ENCODE assay signal across 15 cellular contexts in the genomic region with DNA sequence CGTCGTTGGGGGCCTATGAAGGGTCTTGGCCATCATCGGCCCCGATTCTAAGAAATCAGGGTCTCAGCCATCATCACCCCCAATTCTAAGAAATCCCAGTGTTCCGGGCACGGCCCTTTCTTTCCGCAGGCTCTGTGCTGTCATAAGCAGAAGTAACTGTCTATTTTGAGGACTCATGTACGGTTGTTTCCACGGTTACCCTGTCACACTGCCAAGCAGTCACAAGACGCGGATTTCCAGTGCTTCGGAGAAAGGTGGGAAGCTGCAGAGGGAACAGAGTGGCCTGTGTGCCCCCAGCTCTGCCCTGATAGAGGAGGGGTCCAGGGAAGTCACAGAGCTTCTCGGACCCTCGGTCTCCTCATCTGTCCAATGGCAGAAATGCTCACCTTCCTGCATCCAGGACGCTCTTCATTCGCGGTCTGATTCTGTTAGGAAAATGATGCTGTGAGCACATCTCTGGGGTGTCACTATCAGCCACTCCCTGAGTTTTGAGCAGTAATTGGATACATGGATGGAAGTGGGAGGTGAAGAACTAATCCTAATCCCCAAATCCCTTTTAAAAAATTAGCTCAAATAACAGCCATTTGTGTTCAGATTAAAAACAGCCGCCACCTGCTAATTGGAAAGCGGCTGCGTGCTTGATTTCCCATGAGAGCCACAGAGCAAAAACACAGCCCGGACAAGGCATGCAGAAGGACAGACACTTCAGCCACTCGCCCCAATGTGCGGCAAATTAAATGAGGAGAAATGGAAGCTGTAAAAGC.
DNase-seq lines count a peak whose midpoint lies in the region; ATAC-seq, FAIRE-seq and TF ChIP-seq lines count a peak whose summit lies in the region.
"Had no signal": no experiment of that assay in that cellular context is flagged by ENCODE, and none has a peak within 500 bp of the region (broad histone marks: within the 10 kb centered on the region; RNA-seq: fewer than 3 reads in every experiment).

No MANE protein-coding gene starts in this region.

- no peaks in the 10 kb centered on the region for H4K20me1 ChIP-seq in hepatocyte (ENCODE audit: insufficient read depth, poor library complexity, severe bottlenecking)

- 53% methylated on average over 23 of the region's 23 CpGs for WGBS in right cardiac atrium
- WGBS in hepatocyte (ENCODE audit: low lambda C conversion rate, missing lambda C conversion rate) = 85% methylated on average over 23 of the region's 23 CpGs

- peak; percentile 78 for DNase-seq in Ammon's horn (ENCODE audit: low spot score)
- peak; percentile 3 for DNase-seq in NCI-H1436 treated with DMSO at 0.1 percent for 48 hours (lab: John Stamatoyannopoulos, UW)
- DNase-seq in WERI-Rb-1 = peak; percentile 77
- DNase-seq in right cardiac atrium = peak; percentile 58 to 87 (median 68)
- DNase-seq in hepatocyte (ENCODE audit: low spot score) = no peak
- DNase-seq in WTC11 (ENCODE audit: low spot score) = no peak
- no peak for DNase-seq in HTR-8/SVneo (ENCODE audit: insufficient read length, low spot score)
- DNase-seq: activated T-cell treated with anti-CD3 and anti-CD28 coated beads, Interleukin-2, amount 50 U/mL, for 4 hours; endodermal cell; immature natural killer cell; MG63 had no signal

- H3K36me3 ChIP-seq in WERI-Rb-1 (no peaks in the 10 kb centered on the region), hepatocyte (replicated peaks; ENCODE audit: insufficient read depth, low read depth) (no peaks in the 10 kb centered on the region)
- H3K36me3 ChIP-seq: MG63 had no signal

- CTCF ChIA-PET in WTC11 (lab: Charles Lee) = interaction anchor here (1.1 to 5.1 kb wide), 5 partner anchors 9 to 92 kb away, joined by 3 to 32 read pairs (median 7); no protein-coding TSS in a partner anchor

- H3K4me1 ChIP-seq in right cardiac atrium (ENCODE audit: control insufficient read depth, insufficient read depth, low read length) (no peaks in the 10 kb centered on the region), hepatocyte (ENCODE audit: insufficient read depth) (no peaks in the 10 kb centered on the region)
- H3K4me1 ChIP-seq: parathyroid adenoma had no signal

- no peaks in the 10 kb centered on the region for H3K9me2 ChIP-seq in hepatocyte (replicated peaks; ENCODE audit: insufficient read depth)

- ATAC-seq in right cardiac atrium (peak; percentile 32 to 59), GM18519 (IDR thresholded peaks at IDR 0.05; ENCODE audit: low FRiP score, unreplicated experiment) (no peak), WTC11 (no peak)
- ATAC-seq: activated T-cell treated with anti-CD3 and anti-CD28 coated beads, Interleukin-2, amount 50 U/mL, for 4 hours; GM12878 had no signal

- no peaks in the 10 kb centered on the region for H3K79me2 ChIP-seq in hepatocyte
- H3K79me2 ChIP-seq: parathyroid adenoma had no signal

- no peak overlapping the region for H3K4me3 Mint-ChIP-seq in WTC11
- H3K4me3 Mint-ChIP-seq: activated T-cell treated with anti-CD3 and anti-CD28 coated beads, Interleukin-2, amount 50 U/mL, for 4 hours; B cell; endodermal cell; immature natural killer cell had no signal

- intact Hi-C loops in right cardiac atrium (cut with DNase I) = no loop called here

- no peaks in the 10 kb centered on the region for H3K36me3 Mint-ChIP-seq in WTC11
- H3K36me3 Mint-ChIP-seq: immature natural killer cell had no signal

- H3K4me3 ChIP-seq in WERI-Rb-1 (ENCODE audit: low read depth, low read length) (no peak overlapping the region), right cardiac atrium (ENCODE audit: low read length) (no peak overlapping the region), hepatocyte (no peak overlapping the region)
- H3K4me3 ChIP-seq: GM12878, MG63 had no signal

- TF ChIP-seq CTCF in WERI-Rb-1 (IDR thresholded peaks at IDR 0.05; ENCODE audit: low read depth, low read length) = no peak
- TF ChIP-seq CTCF in hepatocyte (IDR thresholded peaks at IDR 0.05; ENCODE audit: poor library complexity) = no peak
- TF ChIP-seq CTCF in WTC11 (IDR thresholded peaks at IDR 0.05) = no peak

- no peak overlapping the region for H3K4me2 ChIP-seq in hepatocyte

- peaks cover 17% of the 10 kb centered on the region for H3K4me1 Mint-ChIP-seq in WTC11

- no peak overlapping the region for H3K27ac Mint-ChIP-seq in WTC11
- H3K27ac Mint-ChIP-seq: B cell, endodermal cell, immature natural killer cell had no signal

- H3K27ac ChIP-seq in WERI-Rb-1 (no peak overlapping the region; the same call in 1 of the 2 replicates), right cardiac atrium (ENCODE audit: low read length) (no peak overlapping the region), hepatocyte (no peak overlapping the region)
- H3K27ac ChIP-seq: parathyroid adenoma had no signal

- H3K27me3 Mint-ChIP-seq in WTC11 (ENCODE audit: low read depth) = no peaks in the 10 kb centered on the region; the same call in 1 of the 2 replicates

- no peaks in the 10 kb centered on the region for H3K27me3 ChIP-seq in WERI-Rb-1 (ENCODE audit: insufficient read depth, low read depth, severe bottlenecking)
- no peaks in the 10 kb centered on the region for H3K27me3 ChIP-seq in right cardiac atrium (ENCODE audit: control insufficient read depth, insufficient read depth)
- H3K27me3 ChIP-seq in hepatocyte = peaks cover 7% of the 10 kb centered on the region
- H3K27me3 ChIP-seq: MG63 had no signal

- H3K9me3 ChIP-seq in WERI-Rb-1 (ENCODE audit: severe bottlenecking) (peaks cover 5% of the 10 kb centered on the region), right cardiac atrium (ENCODE audit: control insufficient read depth, low read length) (no peaks in the 10 kb centered on the region), hepatocyte (ENCODE audit: low read depth) (no peaks in the 10 kb centered on the region)
- H3K9me3 ChIP-seq: MG63 had no signal

- POLR2A ChIA-PET in WTC11 (lab: Charles Lee) = no interaction called here

- FAIRE-seq in HTR-8/SVneo (lab: Jason Lieb, UNC) = no peak
- FAIRE-seq: GM12878 had no signal

- H3K9me3 Mint-ChIP-seq in WTC11 = no peaks in the 10 kb centered on the region
- H3K9me3 Mint-ChIP-seq: activated T-cell treated with anti-CD3 and anti-CD28 coated beads, Interleukin-2, amount 50 U/mL, for 4 hours; endodermal cell; immature natural killer cell had no signal

- H2AFZ ChIP-seq in hepatocyte = no peak overlapping the region
- H2AFZ ChIP-seq: parathyroid adenoma had no signal

TF ChIP-seq in WTC11, 78 proteins besides CTCF, POLR2A, EP300 and RAD21 (continues in another document):
- no peak for TF ChIP-seq MYBL2 (CRISPR knock-in tag; IDR thresholded peaks at IDR 0.05)
- TF ChIP-seq NFE2L1 (CRISPR knock-in tag; IDR thresholded peaks at IDR 0.05) = no peak
- TF ChIP-seq, protein P1, sequence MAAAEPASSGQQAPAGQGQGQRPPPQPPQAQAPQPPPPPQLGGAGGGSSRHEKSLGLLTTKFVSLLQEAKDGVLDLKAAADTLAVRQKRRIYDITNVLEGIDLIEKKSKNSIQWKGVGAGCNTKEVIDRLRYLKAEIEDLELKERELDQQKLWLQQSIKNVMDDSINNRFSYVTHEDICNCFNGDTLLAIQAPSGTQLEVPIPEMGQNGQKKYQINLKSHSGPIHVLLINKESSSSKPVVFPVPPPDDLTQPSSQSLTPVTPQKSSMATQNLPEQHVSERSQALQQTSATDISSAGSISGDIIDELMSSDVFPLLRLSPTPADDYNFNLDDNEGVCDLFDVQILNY (CRISPR knock-in tag; IDR thresholded peaks at IDR 0.05) = no peak
- TF ChIP-seq, protein P2, sequence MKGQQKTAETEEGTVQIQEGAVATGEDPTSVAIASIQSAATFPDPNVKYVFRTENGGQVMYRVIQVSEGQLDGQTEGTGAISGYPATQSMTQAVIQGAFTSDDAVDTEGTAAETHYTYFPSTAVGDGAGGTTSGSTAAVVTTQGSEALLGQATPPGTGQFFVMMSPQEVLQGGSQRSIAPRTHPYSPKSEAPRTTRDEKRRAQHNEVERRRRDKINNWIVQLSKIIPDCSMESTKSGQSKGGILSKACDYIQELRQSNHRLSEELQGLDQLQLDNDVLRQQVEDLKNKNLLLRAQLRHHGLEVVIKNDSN (CRISPR knock-in tag; IDR thresholded peaks at IDR 0.05) = no peak
- TF ChIP-seq SMAD3 (CRISPR knock-in tag; IDR thresholded peaks at IDR 0.05; ENCODE audit: borderline replicate concordance) = no peak
- TF ChIP-seq, protein P3, sequence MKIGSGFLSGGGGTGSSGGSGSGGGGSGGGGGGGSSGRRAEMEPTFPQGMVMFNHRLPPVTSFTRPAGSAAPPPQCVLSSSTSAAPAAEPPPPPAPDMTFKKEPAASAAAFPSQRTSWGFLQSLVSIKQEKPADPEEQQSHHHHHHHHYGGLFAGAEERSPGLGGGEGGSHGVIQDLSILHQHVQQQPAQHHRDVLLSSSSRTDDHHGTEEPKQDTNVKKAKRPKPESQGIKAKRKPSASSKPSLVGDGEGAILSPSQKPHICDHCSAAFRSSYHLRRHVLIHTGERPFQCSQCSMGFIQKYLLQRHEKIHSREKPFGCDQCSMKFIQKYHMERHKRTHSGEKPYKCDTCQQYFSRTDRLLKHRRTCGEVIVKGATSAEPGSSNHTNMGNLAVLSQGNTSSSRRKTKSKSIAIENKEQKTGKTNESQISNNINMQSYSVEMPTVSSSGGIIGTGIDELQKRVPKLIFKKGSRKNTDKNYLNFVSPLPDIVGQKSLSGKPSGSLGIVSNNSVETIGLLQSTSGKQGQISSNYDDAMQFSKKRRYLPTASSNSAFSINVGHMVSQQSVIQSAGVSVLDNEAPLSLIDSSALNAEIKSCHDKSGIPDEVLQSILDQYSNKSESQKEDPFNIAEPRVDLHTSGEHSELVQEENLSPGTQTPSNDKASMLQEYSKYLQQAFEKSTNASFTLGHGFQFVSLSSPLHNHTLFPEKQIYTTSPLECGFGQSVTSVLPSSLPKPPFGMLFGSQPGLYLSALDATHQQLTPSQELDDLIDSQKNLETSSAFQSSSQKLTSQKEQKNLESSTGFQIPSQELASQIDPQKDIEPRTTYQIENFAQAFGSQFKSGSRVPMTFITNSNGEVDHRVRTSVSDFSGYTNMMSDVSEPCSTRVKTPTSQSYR (CRISPR knock-in tag; IDR thresholded peaks at IDR 0.05) = no peak
- TF ChIP-seq PRRX2 (CRISPR knock-in tag; IDR thresholded peaks at IDR 0.05) = no peak
- TF ChIP-seq, protein P4, sequence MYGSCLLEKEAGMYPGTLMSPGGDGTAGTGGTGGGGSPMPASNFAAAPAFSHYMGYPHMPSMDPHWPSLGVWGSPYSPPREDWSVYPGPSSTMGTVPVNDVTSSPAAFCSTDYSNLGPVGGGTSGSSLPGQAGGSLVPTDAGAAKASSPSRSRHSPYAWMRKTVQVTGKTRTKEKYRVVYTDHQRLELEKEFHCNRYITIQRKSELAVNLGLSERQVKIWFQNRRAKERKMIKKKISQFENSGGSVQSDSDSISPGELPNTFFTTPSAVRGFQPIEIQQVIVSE (CRISPR knock-in tag; IDR thresholded peaks at IDR 0.05; ENCODE audit: borderline replicate concordance) = no peak
- no peak for TF ChIP-seq NFYB (CRISPR knock-in tag; conservative IDR thresholded peaks at IDR 0.05; ENCODE audit: low read depth)

Comparison
In these comparisons a context has a peak if more than half of its experiments do, and no peak if none do; other contexts are left out.
1. DNase-seq: peak in Ammon's horn (single experiment), NCI-H1436 treated with DMSO at 0.1 percent for 48 hours (single experiment), WERI-Rb-1 (single experiment) and right cardiac atrium (3 of 3); none in hepatocyte (single experiment), WTC11 (single experiment) and HTR-8/SVneo (single experiment).
2. ATAC-seq: peak in right cardiac atrium (2 of 2); none in GM18519 (single experiment) and WTC11 (single experiment).